9 cellular contexts compared by ENCODE assay signal in the genomic region with DNA sequence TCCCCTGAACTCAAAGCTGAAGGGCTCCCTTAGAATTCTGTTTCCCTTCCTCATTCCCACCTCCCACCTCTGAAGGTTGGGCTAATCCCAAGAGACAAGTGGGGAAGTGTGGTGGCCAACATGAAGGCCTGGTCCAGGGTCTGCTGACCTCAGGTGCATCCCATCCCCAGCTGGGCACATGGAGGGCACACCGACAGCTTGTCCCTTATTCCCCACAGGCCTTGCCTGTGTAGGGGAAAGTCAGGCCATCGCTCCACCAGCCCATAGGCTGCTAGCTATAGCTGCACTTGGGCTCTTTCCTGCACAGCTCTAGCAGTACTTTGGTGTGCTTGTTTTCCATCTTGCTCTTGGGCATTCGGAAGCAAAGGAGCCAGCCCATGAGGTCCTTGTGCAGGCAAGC.
"Had no signal": no experiment of that assay in that cellular context is flagged by ENCODE, and none has a peak within 500 bp of the region (broad histone marks: within the 10 kb centered on the region; RNA-seq: fewer than 3 reads in every experiment).

No MANE protein-coding gene starts in this region.

- H3K4me3 ChIP-seq: GM23248, GM23338, HAP-1 had no signal

- H3K9me3 ChIP-seq: HAP-1 had no signal

- DNase-seq: GM23248, GOT3, H7, H9, HCEC 1CT, HFFc6 had no signal

- H3K36me3 ChIP-seq: HAP-1 had no signal

- H3K27ac Mint-ChIP-seq: GM23338, H9, HFFc6 had no signal

- H3K4me1 Mint-ChIP-seq: GM23338, H9 had no signal

- H3K4me3 Mint-ChIP-seq: GM23338, H9, HFFc6 had no signal

- H3K27ac ChIP-seq: GM23248 had no signal

- ATAC-seq: GM23338, HCT116 had no signal

- H3K4me1 ChIP-seq: HAP-1 had no signal
